ENCODE assay signal across 7 cellular contexts in the genomic region with DNA sequence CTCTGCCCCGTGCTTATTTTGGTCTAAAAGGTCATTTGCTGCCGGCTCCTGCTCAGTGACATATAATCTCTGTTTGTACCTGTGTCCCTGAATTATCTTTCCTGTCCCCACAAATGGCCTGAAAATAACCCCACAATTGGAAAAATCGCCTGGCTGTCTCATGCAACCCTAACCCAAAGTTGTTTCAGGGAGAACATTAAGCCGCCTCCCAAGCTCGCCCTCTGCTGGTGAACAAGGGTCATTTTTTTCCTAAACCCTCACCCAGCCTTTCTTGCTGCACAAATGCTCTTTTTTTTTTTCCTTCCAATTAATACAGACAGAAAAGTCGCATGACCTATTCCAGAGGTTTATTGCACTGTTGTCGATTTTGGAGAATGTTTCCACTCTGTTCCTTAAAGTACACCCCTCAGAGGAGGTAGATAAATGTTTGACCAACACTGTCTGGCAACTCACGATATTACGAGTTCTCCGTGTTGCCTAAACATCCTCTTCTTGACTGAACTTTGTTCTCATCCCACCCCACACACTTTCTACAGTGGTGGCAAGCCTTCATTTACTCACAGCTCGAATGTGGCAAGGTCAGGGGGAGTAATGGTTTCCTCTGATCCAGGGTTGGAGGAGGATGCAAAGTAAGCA.
DNase-seq lines count a peak whose midpoint lies in the region; ATAC-seq and TF ChIP-seq lines count a peak whose summit lies in the region.

No MANE protein-coding gene starts in this region.

- H3K9me3 ChIP-seq in trophoblast cell (ENCODE audit: insufficient read depth, low read depth, low read length) (peaks cover 2% of the 10 kb centered on the region), upper lobe of left lung (no peaks in the 10 kb centered on the region)

- intact Hi-C loops in activated naive CD4-positive, alpha-beta T cell treated with anti-CD3 and anti-CD28 coated beads for 36 hours (cut with micrococcal nuclease), result loop anchor here (1.0 to 10.0 kb wide), 10 partner anchors 139 to 1379 kb away; partner anchors contain the start of gene PIGK

- peak overlapping the region; percentile 15 for H3K27ac Mint-ChIP-seq in activated naive CD4-positive, alpha-beta T cell treated with anti-CD3 and anti-CD28 coated beads for 36 hours

- no peaks in the 10 kb centered on the region for H3K27me3 Mint-ChIP-seq in activated naive CD4-positive, alpha-beta T cell treated with anti-CD3 and anti-CD28 coated beads for 36 hours (ENCODE audit: low read depth)

- peaks cover 2% of the 10 kb centered on the region for H3K9me3 Mint-ChIP-seq in activated naive CD4-positive, alpha-beta T cell treated with anti-CD3 and anti-CD28 coated beads for 36 hours

- H3K4me3 ChIP-seq in trophoblast cell (ENCODE audit: low read depth, low read length) (no peak overlapping the region), upper lobe of left lung (no peak overlapping the region)

- H3K27ac ChIP-seq in trophoblast cell (ENCODE audit: low read depth, low read length), result no peak overlapping the region
- H3K27ac ChIP-seq in upper lobe of left lung, result no peak overlapping the region

- H3K4me1 ChIP-seq in trophoblast cell (ENCODE audit: control insufficient read depth in 1 of 2, insufficient read depth in 2 of 2, low read length in 2 of 2) (no peaks in the 10 kb centered on the region), upper lobe of left lung (peaks cover 0 to 6% (median 0%) of the 10 kb centered on the region in 4 donors)

- H2AFZ ChIP-seq in trophoblast cell (ENCODE audit: insufficient read depth, low read length, poor library complexity), result no peak overlapping the region

- no peaks in the 10 kb centered on the region for H3K79me2 ChIP-seq in trophoblast cell (ENCODE audit: control insufficient read depth, insufficient read depth, low read length, poor library complexity)

- no peak overlapping the region for H3K9ac ChIP-seq in trophoblast cell (ENCODE audit: low read length)

- H3K18ac ChIP-seq in trophoblast cell (ENCODE audit: low read length), result no peak overlapping the region

- H3K4me2 ChIP-seq in trophoblast cell (ENCODE audit: low read length), result no peak overlapping the region

- TF ChIP-seq POLR2A in upper lobe of left lung (IDR thresholded peaks at IDR 0.05), result no peak

- H3K4ac ChIP-seq in trophoblast cell (ENCODE audit: low read depth, low read length), result no peak overlapping the region

- TF ChIP-seq EP300 in upper lobe of left lung (IDR thresholded peaks at IDR 0.05), result no peak

- no peak overlapping the region for H2BK12ac ChIP-seq in trophoblast cell (ENCODE audit: low read length)

- H3K79me1 ChIP-seq in trophoblast cell (ENCODE audit: low read length), result no peaks in the 10 kb centered on the region

- no peak overlapping the region for H3K23ac ChIP-seq in trophoblast cell (ENCODE audit: low read length)

- H3K4me3 Mint-ChIP-seq in activated naive CD4-positive, alpha-beta T cell treated with anti-CD3 and anti-CD28 coated beads for 36 hours, result no peak overlapping the region

- no peaks in the 10 kb centered on the region for H3K36me3 Mint-ChIP-seq in activated naive CD4-positive, alpha-beta T cell treated with anti-CD3 and anti-CD28 coated beads for 36 hours (ENCODE audit: low read depth)

- no peak overlapping the region for H2AK5ac ChIP-seq in trophoblast cell (ENCODE audit: low read length)

- H4K91ac ChIP-seq in trophoblast cell (ENCODE audit: low read depth, low read length), result no peak overlapping the region

- WGBS in trophoblast cell (ENCODE audit: extremely low coverage, insufficient coverage, insufficient read length), result no CpG with 5 or more reads among the region's 11 CpGs
- WGBS in upper lobe of left lung, 2 donors, result 28 to 30% methylated on average over 11 of the region's 11 CpGs

- no peak overlapping the region for H2BK5ac ChIP-seq in trophoblast cell (ENCODE audit: low read depth, low read length, poor library complexity)

- H4K12ac ChIP-seq in trophoblast cell (ENCODE audit: low read depth, low read length), result no peak overlapping the region

- TF ChIP-seq CTCF in GM12874 (IDR thresholded peaks at IDR 0.05; ENCODE audit: insufficient read depth, low read depth, low read length), result peak; percentile 80
- peak; percentile 50 to 85 (median 64) for TF ChIP-seq CTCF in upper lobe of left lung (IDR thresholded peaks at IDR 0.05)

- DNase-seq in HuH-7.5 (ENCODE audit: low spot score), result peak; percentile 59
- peak; percentile 66 for DNase-seq in SK-N-DZ (ENCODE audit: low spot score)
- peak; percentile 77 for DNase-seq in activated naive CD4-positive, alpha-beta T cell treated with anti-CD3 and anti-CD28 coated beads for 36 hours
- DNase-seq in germinal center (ENCODE audit: low spot score), result peak; percentile 63
- peak; percentile 31 to 75 for DNase-seq in trophoblast cell
- peak in 1 of 2 donors; percentile 30 for DNase-seq in upper lobe of left lung

- no peak overlapping the region for H4K8ac ChIP-seq in trophoblast cell (ENCODE audit: low read depth, low read length)

- H3K36me3 ChIP-seq in trophoblast cell (ENCODE audit: control insufficient read depth in 1 of 2, insufficient read depth in 2 of 2, low read length in 2 of 2) (no peaks in the 10 kb centered on the region), upper lobe of left lung (no peaks in the 10 kb centered on the region)

- ATAC-seq in upper lobe of left lung (ENCODE audit: low FRiP score in 2 of 2), result peak in 1 of 2 donors; percentile 77

- H3K14ac ChIP-seq in trophoblast cell (ENCODE audit: low read length), result no peak overlapping the region

- CTCF ChIA-PET in activated naive CD4-positive, alpha-beta T cell treated with anti-CD3 and anti-CD28 coated beads for 36 hours (lab: Charles Lee), result interaction anchor here (0.6 to 2.6 kb wide), 32 partner anchors 12 to 1541 kb away, joined by 3 to 12 read pairs (median 4); partner anchors contain the start of gene AK5

- H2BK120ac ChIP-seq in trophoblast cell (ENCODE audit: insufficient read depth, low read length, poor library complexity), result no peak overlapping the region

- H3K27me3 ChIP-seq in trophoblast cell (ENCODE audit: insufficient read depth, low read length) (no peaks in the 10 kb centered on the region), upper lobe of left lung (no peaks in the 10 kb centered on the region)

- H3K4me1 Mint-ChIP-seq in activated naive CD4-positive, alpha-beta T cell treated with anti-CD3 and anti-CD28 coated beads for 36 hours (ENCODE audit: low read depth), result peaks cover 8% of the 10 kb centered on the region
